Comparison of ENCODE assay signal across 11 cellular contexts in genomic region chr1:214525535-214526019, GRCh38. TPM values are rescaled to one million over a fixed set of nuclear protein-coding genes. Genes with fewer than 3 reads are reported as not detected.
DNase-seq lines count a peak whose midpoint lies in the region; ATAC-seq and TF ChIP-seq lines count a peak whose summit lies in the region.
"Had no signal": no experiment of that assay in that cellular context is flagged by ENCODE, and none has a peak within 500 bp of the region (broad histone marks: within the 10 kb centered on the region; RNA-seq: fewer than 3 reads in every experiment).

No MANE protein-coding gene starts in this region.

- CTCF ChIA-PET in Caco-2 (lab: Charles Lee), result interaction anchor here (0.6 kb wide), 1 partner anchor 59 kb away, joined by 3 read pairs; no protein-coding TSS in a partner anchor

- no peak for TF ChIP-seq POLR2A in NB4 (IDR thresholded peaks at IDR 0.05; ENCODE audit: extremely low read depth, insufficient read length)
- TF ChIP-seq POLR2A in esophagus squamous epithelium (IDR thresholded peaks at IDR 0.05), result no peak

- H3K4me1 Mint-ChIP-seq in Caco-2 (ENCODE audit: low read depth, unreplicated experiment), result peaks cover 58% of the 10 kb centered on the region
- peaks cover 0 to 7% (median 0%) of the 10 kb centered on the region in 4 donors for H3K4me1 Mint-ChIP-seq in naive thymus-derived CD8-positive, alpha-beta T cell
- H3K4me1 Mint-ChIP-seq: stimulated activated naive B cell treated with anti-CD40 and anti-IgM and Interleukin-4, amounts not matched to agents 10 μg/mL and 1 μg/mL and 100 μg/mL, for 72 hours had no signal

- POLR2A ChIA-PET in Caco-2 (lab: Charles Lee), result no interaction called here
- POLR2A ChIA-PET in naive thymus-derived CD8-positive, alpha-beta T cell (lab: Charles Lee), result no interaction called here

- WGBS in esophagus squamous epithelium, 2 donors, result 56 to 82% methylated on average over 4 to 5 of the region's 5 CpGs

- H3K36me3 Mint-ChIP-seq in Caco-2 (ENCODE audit: insufficient read depth, unreplicated experiment), result peaks cover 58% of the 10 kb centered on the region
- H3K36me3 Mint-ChIP-seq in naive thymus-derived CD8-positive, alpha-beta T cell, result no peaks in the 10 kb centered on the region
- H3K36me3 Mint-ChIP-seq: stimulated activated naive B cell treated with anti-CD40 and anti-IgM and Interleukin-4, amounts not matched to agents 10 μg/mL and 1 μg/mL and 100 μg/mL, for 72 hours had no signal

- peak; percentile 81 for ATAC-seq in GM21447 (IDR thresholded peaks at IDR 0.05; ENCODE audit: unreplicated experiment)
- no peak for ATAC-seq in naive thymus-derived CD8-positive, alpha-beta T cell
- ATAC-seq: stimulated activated naive B cell treated with anti-CD40 and anti-IgM and Interleukin-4, amounts not matched to agents 10 μg/mL and 1 μg/mL and 100 μg/mL, for 72 hours had no signal

- DNase-seq in Caco-2 (no peak), NB4 (ENCODE audit: low read depth) (peak; percentile 12), fibroblast of peridontal ligament (ENCODE audit: extremely low read depth) (peak; percentile 78), esophagus squamous epithelium (lab: John Stamatoyannopoulos, UW) (no peak), DMS79 (lab: John Stamatoyannopoulos, UW) (no peak)
- no peak for DNase-seq in naive thymus-derived CD8-positive, alpha-beta T cell
- DNase-seq in NK-92 treated with Interleukin-12 subunit alpha and Interleukin-12 subunit beta, amount 100 ng/mL, for 24 hours (lab: John Stamatoyannopoulos, UW), result no peak
- DNase-seq: islet precursor cell; stimulated activated naive B cell treated with anti-CD40 and anti-IgM and Interleukin-4, amounts not matched to agents 10 μg/mL and 1 μg/mL and 100 μg/mL, for 72 hours had no signal

- no peaks in the 10 kb centered on the region for H3K27me3 Mint-ChIP-seq in Caco-2 (ENCODE audit: insufficient read depth, unreplicated experiment)
- peaks cover 0 to 8% (median 4%) of the 10 kb centered on the region in 5 donors for H3K27me3 Mint-ChIP-seq in naive thymus-derived CD8-positive, alpha-beta T cell

- H3K27ac Mint-ChIP-seq in Caco-2 (ENCODE audit: unreplicated experiment), result peak overlapping the region; percentile 7
- no peak overlapping the region for H3K27ac Mint-ChIP-seq in naive thymus-derived CD8-positive, alpha-beta T cell
- H3K27ac Mint-ChIP-seq: stimulated activated naive B cell treated with anti-CD40 and anti-IgM and Interleukin-4, amounts not matched to agents 10 μg/mL and 1 μg/mL and 100 μg/mL, for 72 hours had no signal

- TF ChIP-seq CTCF in Caco-2 (IDR thresholded peaks at IDR 0.05; ENCODE audit: insufficient read depth in 1 of 2, low read depth in 1 of 2, low read length in 1 of 2, severe bottlenecking in 1 of 2, unreplicated experiment in 1 of 2) (no peak), NB4 (IDR thresholded peaks at IDR 0.05; ENCODE audit: low read depth, low read length) (no peak), esophagus squamous epithelium (IDR thresholded peaks at IDR 0.05) (no peak)

- H3K9me3 ChIP-seq in Caco-2 (no peaks in the 10 kb centered on the region), esophagus squamous epithelium (no peaks in the 10 kb centered on the region)

- H3K4me3 Mint-ChIP-seq in Caco-2 (ENCODE audit: unreplicated experiment), result no peak overlapping the region
- no peak overlapping the region for H3K4me3 Mint-ChIP-seq in naive thymus-derived CD8-positive, alpha-beta T cell
- H3K4me3 Mint-ChIP-seq: stimulated activated naive B cell treated with anti-CD40 and anti-IgM and Interleukin-4, amounts not matched to agents 10 μg/mL and 1 μg/mL and 100 μg/mL, for 72 hours had no signal

- H3K9me3 Mint-ChIP-seq in Caco-2 (ENCODE audit: unreplicated experiment), result no peaks in the 10 kb centered on the region
- H3K9me3 Mint-ChIP-seq in naive thymus-derived CD8-positive, alpha-beta T cell, result no peaks in the 10 kb centered on the region
- H3K9me3 Mint-ChIP-seq: stimulated activated naive B cell treated with anti-CD40 and anti-IgM and Interleukin-4, amounts not matched to agents 10 μg/mL and 1 μg/mL and 100 μg/mL, for 72 hours had no signal

- H3K36me3 ChIP-seq in Caco-2 (ENCODE audit: control insufficient read depth, insufficient read depth, low read length) (no peaks in the 10 kb centered on the region; the same call in 1 of the 2 replicates), esophagus squamous epithelium (no peaks in the 10 kb centered on the region)

- no peak overlapping the region for H3K4me3 ChIP-seq in Caco-2 (ENCODE audit: low read depth, low read length)
- no peak overlapping the region for H3K4me3 ChIP-seq in NB4 (ENCODE audit: low read depth, low read length)
- H3K4me3 ChIP-seq in esophagus squamous epithelium, result no peak overlapping the region
- H3K4me3 ChIP-seq: coronary artery had no signal

- BruUV-seq in Caco-2 (replicated peaks; lab: Mats Ljungman, UMichigan), result no TSS peak

- no peaks in the 10 kb centered on the region for H3K27me3 ChIP-seq in Caco-2 (replicated peaks; ENCODE audit: control insufficient read depth, insufficient read depth, low read length)
- no peaks in the 10 kb centered on the region for H3K27me3 ChIP-seq in esophagus squamous epithelium

- no peak overlapping the region for H3K27ac ChIP-seq in esophagus squamous epithelium
- H3K27ac ChIP-seq: coronary artery had no signal

- H3K4me1 ChIP-seq in Caco-2, result peaks cover 47% of the 10 kb centered on the region
- H3K4me1 ChIP-seq in esophagus squamous epithelium, result peaks cover 0 to 19% (median 2%) of the 10 kb centered on the region in 3 donors

- intact Hi-C loops in Caco-2 (cut with micrococcal nuclease; ENCODE audit: unreplicated experiment) (no loop called here), esophagus squamous epithelium (cut with DNase I) (no loop called here)

RNA-seq across cellular contexts. Expression of gene PTPN14, which starts 25.8 kb away (rescaled TPM):
- total RNA-seq in Caco-2 (2022), result 103 and 108 TPM in 2 replicates
- under 1 TPM in 1 of 2 experiments, not detected in 1; 0.05 TPM for total RNA-seq in naive thymus-derived CD8-positive, alpha-beta T cell
- polyA plus RNA-seq in naive thymus-derived CD8-positive, alpha-beta T cell, result under 1 TPM; 0.01 to 0.04 (median 0.02) TPM
- total RNA-seq in esophagus squamous epithelium, result 10 to 100 TPM; 14.4 to 28.8 (median 15.7) TPM

Comparison
In these comparisons a context has a peak if more than half of its experiments do, and no peak if none do; other contexts are left out.
1. DNase-seq: peak in NB4 (single experiment) and fibroblast of peridontal ligament (single experiment); none in Caco-2 (0 of 2), naive thymus-derived CD8-positive, alpha-beta T cell (0 of 10), esophagus squamous epithelium (single experiment), DMS79 (single experiment) and NK-92 treated with Interleukin-12 subunit alpha and Interleukin-12 subunit beta, amount 100 ng/mL, for 24 hours (single experiment).
2. RNA of gene PTPN14, which starts 25.8 kb away (total RNA-seq): 103 to 108 TPM in Caco-2 and 14.4 to 28.8 TPM in esophagus squamous epithelium; 0.05 TPM in naive thymus-derived CD8-positive, alpha-beta T cell; every median in the first group is over 10 times any median in the second.